In genomic region chr18:3468066-3468705, GRCh38 we compare ENCODE assay signal across 20 cellular contexts.
"Had no signal": no experiment of that assay in that cellular context is flagged by ENCODE, and none has a peak within 500 bp of the region (broad histone marks: within the 10 kb centered on the region; RNA-seq: fewer than 3 reads in every experiment).

No MANE protein-coding gene starts in this region.

- H3K4me3 ChIP-seq: lung, psoas muscle had no signal

- H3K4me3 Mint-ChIP-seq: activated CD4-positive, alpha-beta memory T cell treated with anti-CD3 and anti-CD28 coated beads, Interleukin-2, amount 10 ng/mL, durations not matched to agents 7 days and 5 days; activated naive CD8-positive, alpha-beta T cell treated with anti-CD3 and anti-CD28 coated beads, Interleukin-2, amount 50 U/mL, for 24 hours; activated T-helper 1 cell treated with anti-CD3 and anti-CD28 coated beads, Interleukin-12 subunit alpha, Interleukin-12 subunit beta, Interleukin-2, Interleukin-4 antibody, amounts not matched to agents 30 ng/mL and 10 ng/mL and 1 ng/mL, durations not matched to agents 14 hours and 24 hours and 36 hours; dendritic cell treated with granulocyte-macrophage colony-stimulating factor and Interleukin-4, amounts not matched to agents 40 ng/mL and 50 ng/mL, for 4 days; immature natural killer cell; T-cell had no signal

- H3K9me3 Mint-ChIP-seq: activated CD4-positive, alpha-beta memory T cell treated with anti-CD3 and anti-CD28 coated beads, Interleukin-2, amount 10 ng/mL, durations not matched to agents 7 days and 5 days; activated naive CD8-positive, alpha-beta T cell treated with anti-CD3 and anti-CD28 coated beads, Interleukin-2, amount 50 U/mL, for 24 hours; activated T-helper 1 cell treated with anti-CD3 and anti-CD28 coated beads, Interleukin-12 subunit alpha, Interleukin-12 subunit beta, Interleukin-2, Interleukin-4 antibody, amounts not matched to agents 30 ng/mL and 10 ng/mL and 1 ng/mL, durations not matched to agents 14 hours and 24 hours and 36 hours; dendritic cell treated with granulocyte-macrophage colony-stimulating factor and Interleukin-4, amounts not matched to agents 40 ng/mL and 50 ng/mL, for 4 days; immature natural killer cell; naive thymus-derived CD4-positive, alpha-beta T cell; T-cell had no signal

- H3K9me3 ChIP-seq: psoas muscle had no signal

- H3K27ac ChIP-seq: psoas muscle had no signal

- H3K4me1 Mint-ChIP-seq: immature natural killer cell had no signal

- ATAC-seq: activated naive CD8-positive, alpha-beta T cell treated with anti-CD3 and anti-CD28 coated beads, Interleukin-2, amount 50 U/mL, for 24 hours; esophagus mucosa; naive thymus-derived CD4-positive, alpha-beta T cell; psoas muscle; sciatic nerve; stimulated activated naive CD8-positive, alpha-beta T cell treated with anti-CD3 and anti-CD28 coated beads, Interleukin-15, Interleukin-2, amounts not matched to agents 100 U/mL and 50 U/mL, for 24 hours; T-cell had no signal

- H3K36me3 Mint-ChIP-seq: naive thymus-derived CD4-positive, alpha-beta T cell; T-cell had no signal

- H3K27ac Mint-ChIP-seq: activated CD4-positive, alpha-beta memory T cell treated with anti-CD3 and anti-CD28 coated beads, Interleukin-2, amount 10 ng/mL, durations not matched to agents 7 days and 5 days; activated naive CD8-positive, alpha-beta T cell treated with anti-CD3 and anti-CD28 coated beads, Interleukin-2, amount 50 U/mL, for 24 hours; activated T-helper 1 cell treated with anti-CD3 and anti-CD28 coated beads, Interleukin-12 subunit alpha, Interleukin-12 subunit beta, Interleukin-2, Interleukin-4 antibody, amounts not matched to agents 30 ng/mL and 10 ng/mL and 1 ng/mL, durations not matched to agents 14 hours and 24 hours and 36 hours; dendritic cell treated with granulocyte-macrophage colony-stimulating factor and Interleukin-4, amounts not matched to agents 40 ng/mL and 50 ng/mL, for 4 days; immature natural killer cell had no signal

- DNase-seq: activated CD4-positive, alpha-beta memory T cell treated with anti-CD3 and anti-CD28 coated beads, Interleukin-2, amount 10 ng/mL, durations not matched to agents 7 days and 5 days; activated naive CD4-positive, alpha-beta T cell treated with Interleukin-2 at 50 U/mL for 16 hours; activated naive CD8-positive, alpha-beta T cell treated with anti-CD3 and anti-CD28 coated beads, Interleukin-2, amount 50 U/mL, for 24 hours; central memory CD4-positive, alpha-beta T cell; glutamatergic neuron; immature natural killer cell; left colon; naive thymus-derived CD4-positive, alpha-beta T cell; nucleus accumbens; psoas muscle; stimulated activated CD4-positive, alpha-beta T cell treated with anti-CD3 and anti-CD28 coated beads, Interleukin-2, amount 100 ng/mL, for 48 hours; stimulated activated CD8-positive, alpha-beta memory T cell treated with anti-CD3 and anti-CD28 coated beads, Interleukin-4, amount 100 ng/mL, for 48 hours; stimulated activated naive CD8-positive, alpha-beta T cell treated with anti-CD3 and anti-CD28 coated beads, Interleukin-15, Interleukin-2, amounts not matched to agents 100 U/mL and 50 U/mL, for 24 hours; T-cell; T1000 had no signal

- H3K27me3 Mint-ChIP-seq: activated CD4-positive, alpha-beta memory T cell treated with anti-CD3 and anti-CD28 coated beads, Interleukin-2, amount 10 ng/mL, durations not matched to agents 7 days and 5 days; activated naive CD8-positive, alpha-beta T cell treated with anti-CD3 and anti-CD28 coated beads, Interleukin-2, amount 50 U/mL, for 24 hours; dendritic cell treated with granulocyte-macrophage colony-stimulating factor and Interleukin-4, amounts not matched to agents 40 ng/mL and 50 ng/mL, for 4 days; naive thymus-derived CD4-positive, alpha-beta T cell; T-cell had no signal
